Comparison of ENCODE assay signal across 9 cellular contexts in the genomic region with DNA sequence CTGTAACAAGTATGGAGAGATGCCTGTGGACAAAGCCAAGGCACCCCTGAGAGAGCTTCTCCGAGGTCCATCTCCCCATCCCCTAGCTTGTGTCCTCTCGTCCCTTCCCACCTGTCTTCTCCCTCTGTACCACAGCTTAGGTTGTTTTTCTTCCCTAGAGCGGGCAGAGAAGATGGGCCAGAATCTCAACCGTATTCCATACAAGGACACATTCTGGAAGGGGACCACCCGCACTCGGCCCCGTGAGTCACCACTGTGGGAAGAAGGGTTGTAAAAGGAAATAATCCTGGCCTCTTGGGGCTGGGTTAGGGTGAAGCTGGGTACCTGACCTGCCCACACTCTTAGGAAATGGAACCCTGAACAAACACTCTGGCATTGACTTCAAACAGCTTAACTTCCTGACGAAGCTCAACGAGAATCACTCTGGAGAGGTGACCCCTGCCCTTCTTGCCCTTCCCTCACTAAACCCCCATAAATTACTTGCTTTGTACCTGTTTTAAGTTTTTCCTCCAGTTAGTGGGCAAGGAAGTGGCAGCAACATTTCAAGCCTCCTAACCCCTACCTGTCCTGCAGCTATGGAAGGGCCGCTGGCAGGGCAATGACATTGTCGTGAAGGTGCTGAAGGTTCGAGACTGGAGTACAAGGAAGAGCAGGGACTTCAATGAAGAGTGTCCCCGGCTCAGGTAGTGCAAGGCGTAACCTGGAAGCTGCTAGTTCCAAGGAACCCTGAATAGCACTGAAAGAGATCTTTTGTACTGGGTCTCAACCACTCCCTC. TPM values are rescaled to one million over a fixed set of nuclear protein-coding genes. Genes with fewer than 3 reads are reported as not detected.
DNase-seq lines count a peak whose midpoint lies in the region; ATAC-seq, FAIRE-seq and TF ChIP-seq lines count a peak whose summit lies in the region.
"Had no signal": no experiment of that assay in that cellular context is flagged by ENCODE, and none has a peak within 500 bp of the region (broad histone marks: within the 10 kb centered on the region; RNA-seq: fewer than 3 reads in every experiment).

No MANE protein-coding gene starts in this region.

- H3K9me1 ChIP-seq in K562 (ENCODE audit: control insufficient read depth, insufficient read depth, low read length), result no peaks in the 10 kb centered on the region

- no peak overlapping the region for H3K4me3 ChIP-seq in right atrium auricular region
- no peak overlapping the region for H3K4me3 ChIP-seq in K562

- intact Hi-C loops in cardiac septum (cut with DNase I) (no loop called here), K562 (cut with micrococcal nuclease) (no loop called here)

- in situ Hi-C loops in K562 (cut with MboI), result loop anchor here (5.0 kb wide), 1 partner anchor 77 kb away; no protein-coding TSS in a partner anchor

- H3K4me2 ChIP-seq in K562 (ENCODE audit: insufficient read depth, low read length), result no peak overlapping the region

- no peak for TF ChIP-seq EP300 in K562 (IDR thresholded peaks at IDR 0.05; ENCODE audit: low read length)

- no peak for ATAC-seq in K562
- no peak for ATAC-seq in GM19455 (IDR thresholded peaks at IDR 0.05; ENCODE audit: unreplicated experiment)

- H3K79me2 ChIP-seq in K562 (ENCODE audit: control insufficient read depth, insufficient read depth, low read length), result peaks cover 59% of the 10 kb centered on the region

- no peak overlapping the region; a peak in 1 of 4 replicates for H3K9ac ChIP-seq in K562 (ENCODE audit: insufficient read depth in 1 of 2, low read depth in 2 of 2, low read length in 2 of 2)

- no peak overlapping the region for H3K27ac Mint-ChIP-seq in neural crest cell (ENCODE audit: unreplicated experiment)

- WGBS in K562 (ENCODE audit: insufficient coverage, low coverage, missing lambda C conversion rate), result 93% methylated on average over 14 of the region's 14 CpGs

- peaks cover 0 to 75% of the 10 kb centered on the region in 2 donors for H3K4me1 ChIP-seq in right atrium auricular region
- H3K4me1 ChIP-seq in K562 (replicated peaks in 1 of 2; ENCODE audit: control insufficient read depth in 2 of 2, insufficient read depth in 2 of 2, low read length in 2 of 2), result peaks cover 33% of the 10 kb centered on the region in 2 experiments

- POLR2A ChIA-PET in K562 (lab: Yijun Ruan, JAX), result interaction anchor here (0.6 to 1.8 kb wide), 2 partner anchors 10 to 78 kb away, joined by 3 to 11 read pairs; partner anchors contain the start of gene TPP1

- no TSS peak for BruUV-seq in K562 (replicated peaks; lab: Mats Ljungman, UMichigan)

- CTCF ChIA-PET in K562 (lab: Yijun Ruan, JAX; ENCODE audit: low intra/inter-chr PET ratio), result no interaction called here

- peaks cover 33% of the 10 kb centered on the region for H3K4me1 Mint-ChIP-seq in neural crest cell

- TF ChIP-seq CTCF in right atrium auricular region (IDR thresholded peaks at IDR 0.05) (no peak), K562 (IDR thresholded peaks at IDR 0.05 in 2 of 3, conservative IDR thresholded peaks at IDR 0.05 in 1 of 3; ENCODE audit: insufficient read depth in 2 of 3, low read depth in 1 of 3, low read length in 3 of 3) (no peak), neural crest cell (conservative IDR thresholded peaks at IDR 0.05) (no peak)

- peaks cover 4% of the 10 kb centered on the region for H3K36me3 Mint-ChIP-seq in neural crest cell (ENCODE audit: low read depth)

- H3K27me3 Mint-ChIP-seq in neural crest cell (ENCODE audit: low read depth), result no peaks in the 10 kb centered on the region

- H2AFZ ChIP-seq in K562 (ENCODE audit: low read depth, low read length), result no peak overlapping the region

- peak overlapping the region; percentile 88 for H3K4me3 Mint-ChIP-seq in neural crest cell

- peaks cover 42% of the 10 kb centered on the region for H3K36me3 ChIP-seq in right atrium auricular region
- H3K36me3 ChIP-seq in K562 (ENCODE audit: control insufficient read depth, insufficient read depth, low read length), result peaks cover 54% of the 10 kb centered on the region

- DNase-seq in right atrium auricular region (ENCODE audit: low spot score) (peak; percentile 53), cardiac septum (ENCODE audit: low spot score) (no peak), K562 (ENCODE audit: extremely low read depth in 1 of 4, low spot score in 3 of 4) (no peak), neural crest cell (ENCODE audit: low read depth, low spot score) (no peak), SIG-M5 treated with dmso at 0.1 percent for 504 hours (lab: John Stamatoyannopoulos, UW; ENCODE audit: unreplicated experiment) (no peak), hepatic stellate cell (ENCODE audit: low spot score) (no peak), NCI-H146 (lab: John Stamatoyannopoulos, UW) (no peak)
- DNase-seq: occipital lobe had no signal

- TF ChIP-seq RAD21 in K562 (CRISPR knock-in tag; conservative IDR thresholded peaks at IDR 0.05 in 1 of 2, IDR thresholded peaks at IDR 0.05 in 1 of 2), result no peak

- H3K9me3 Mint-ChIP-seq in neural crest cell, result no peaks in the 10 kb centered on the region

- H4K20me1 ChIP-seq in K562 (replicated peaks; ENCODE audit: control insufficient read depth, insufficient read depth, low read length), result no peaks in the 10 kb centered on the region

- H3K27me3 ChIP-seq in right atrium auricular region (no peaks in the 10 kb centered on the region), K562 (ENCODE audit: control insufficient read depth in 2 of 2, insufficient read depth in 2 of 2, low read length in 2 of 2) (no peaks in the 10 kb centered on the region)

- FAIRE-seq in K562 (lab: Jason Lieb, UNC), result no peak

- H3K27ac ChIP-seq in right atrium auricular region, result peak overlapping the region; percentile 23 to 96
- no peak overlapping the region for H3K27ac ChIP-seq in K562 (ENCODE audit: extremely low read depth, low read depth, low read length)

- H3K9me3 ChIP-seq in right atrium auricular region (no peaks in the 10 kb centered on the region), K562 (replicated peaks; ENCODE audit: control insufficient read depth, insufficient read depth, low read depth, low read length) (no peaks in the 10 kb centered on the region)

- TF ChIP-seq POLR2A in K562 (conservative IDR thresholded peaks at IDR 0.05), result no peak

RNA-seq across cellular contexts. Expression of gene TAF10, which starts 3.1 kb away (rescaled TPM):
- total RNA-seq in right atrium auricular region, result 10 to 100 TPM; 26.6 to 54.0 TPM
- total RNA-seq in cardiac septum, result 126 TPM
- 41.3 and 76.7 TPM in 2 replicates for total RNA-seq in K562 (2011; cell fraction: chromatin; rRNA removed; ENCODE audit: low replicate concordance)
- 44.1 and 46.0 TPM in 2 replicates for total RNA-seq in K562 (2011; cell fraction: nucleolus; rRNA removed)
- total RNA-seq in K562 (2011; cell fraction: nucleoplasm; rRNA removed), result 51.3 and 101 TPM in 2 replicates
- total RNA-seq in K562 (2014; rRNA removed), result 131 and 181 TPM in 2 replicates
- total RNA-seq in K562 (2014; rRNA removed; fragmentation: Illumina TruSeq; extraction: Trizol), result 78.6 and 96.2 TPM in 2 replicates
- total RNA-seq in K562 (2015; rRNA removed; fragmentation: Illumina TruSeq; extraction: Trizol), result 89.5 and 105 TPM in 2 replicates
- total RNA-seq in K562 (2021), result 153 and 154 TPM in 2 replicates
- polyA plus RNA-seq in K562 (2011; rRNA removed), result 166 and 197 TPM in 2 replicates
- 173 and 272 TPM in 2 replicates for polyA plus RNA-seq in K562 (2011; cell fraction: cytosol; rRNA removed)
- 214 and 295 TPM in 2 replicates for polyA plus RNA-seq in K562 (2011; cell fraction: nucleus; rRNA removed)
- 232 and 237 TPM in 2 replicates for polyA plus RNA-seq in K562 (2012)
- 120 and 148 TPM in 2 replicates for polyA plus RNA-seq in K562 (2014; fragmentation: Illumina TruSeq; extraction: Trizol)
- polyA plus RNA-seq in K562 (2014; fragmentation: Nextera tagmentation; extraction: Ambion mirVana), result 10 to 100 TPM; 19.5 to 28.2 TPM
- polyA plus RNA-seq in K562 (2014; rRNA removed), result 121 and 186 TPM in 2 replicates
- polyA minus RNA-seq in K562 (2011; rRNA and poly(A)+ RNA removed), result 36.3 and 56.6 TPM in 2 replicates
- 49.1 and 55.1 TPM in 2 replicates for polyA minus RNA-seq in K562 (2011; cell fraction: cytosol; rRNA and poly(A)+ RNA removed)
- 25.6 and 30.0 TPM in 2 replicates for polyA minus RNA-seq in K562 (2011; cell fraction: nucleus; rRNA and poly(A)+ RNA removed)
- 133 and 143 TPM in 2 replicates for total RNA-seq in neural crest cell

RNA-seq across cellular contexts. Expression of gene ILK, which starts 5.3 kb away (rescaled TPM):
- total RNA-seq in right atrium auricular region, result 100 to 1,000 TPM; 142 to 193 TPM
- 229 TPM for total RNA-seq in cardiac septum
- 143 and 177 TPM in 2 replicates for total RNA-seq in K562 (2011; cell fraction: chromatin; rRNA removed; ENCODE audit: low replicate concordance)
- total RNA-seq in K562 (2011; cell fraction: nucleolus; rRNA removed), result 86.9 and 104 TPM in 2 replicates
- total RNA-seq in K562 (2011; cell fraction: nucleoplasm; rRNA removed), result 98.0 and 109 TPM in 2 replicates
- total RNA-seq in K562 (2014; rRNA removed), result 43.3 and 54.7 TPM in 2 replicates
- total RNA-seq in K562 (2014; rRNA removed; fragmentation: Illumina TruSeq; extraction: Trizol), result 47.0 and 50.4 TPM in 2 replicates
- total RNA-seq in K562 (2015; rRNA removed; fragmentation: Illumina TruSeq; extraction: Trizol), result 57.3 and 59.0 TPM in 2 replicates
- 57.9 and 58.9 TPM in 2 replicates for total RNA-seq in K562 (2021)
- polyA plus RNA-seq in K562 (2011; rRNA removed), result 95.9 and 108 TPM in 2 replicates
- polyA plus RNA-seq in K562 (2011; cell fraction: cytosol; rRNA removed), result 106 and 115 TPM in 2 replicates
- polyA plus RNA-seq in K562 (2011; cell fraction: nucleus; rRNA removed), result 190 and 247 TPM in 2 replicates
- 56.9 and 91.3 TPM in 2 replicates for polyA plus RNA-seq in K562 (2012)
- 83.6 and 86.9 TPM in 2 replicates for polyA plus RNA-seq in K562 (2014; fragmentation: Illumina TruSeq; extraction: Trizol)
- polyA plus RNA-seq in K562 (2014; fragmentation: Nextera tagmentation; extraction: Ambion mirVana), result 10 to 100 TPM; 49.3 to 85.1 TPM
- 54.5 and 57.3 TPM in 2 replicates for polyA plus RNA-seq in K562 (2014; rRNA removed)
- 81.2 and 84.6 TPM in 2 replicates for polyA minus RNA-seq in K562 (2011; rRNA and poly(A)+ RNA removed)
- 31.6 and 38.1 TPM in 2 replicates for polyA minus RNA-seq in K562 (2011; cell fraction: cytosol; rRNA and poly(A)+ RNA removed)
- polyA minus RNA-seq in K562 (2011; cell fraction: nucleus; rRNA and poly(A)+ RNA removed), result 49.8 and 82.9 TPM in 2 replicates
- 120 and 121 TPM in 2 replicates for total RNA-seq in neural crest cell

RNA-seq across cellular contexts. Expression of gene RRP8, which starts 5.5 kb away (rescaled TPM):
- 10 to 100 TPM in 1 of 2 donors, 1 to 10 TPM in 1; 9.7 to 12.2 TPM for total RNA-seq in right atrium auricular region
- total RNA-seq in cardiac septum, result 21.3 TPM
- total RNA-seq in K562 (2011; cell fraction: chromatin; rRNA removed; ENCODE audit: low replicate concordance), result 45.2 and 53.8 TPM in 2 replicates
- 28.2 and 28.5 TPM in 2 replicates for total RNA-seq in K562 (2011; cell fraction: nucleolus; rRNA removed)
- 33.8 and 40.3 TPM in 2 replicates for total RNA-seq in K562 (2011; cell fraction: nucleoplasm; rRNA removed)
- total RNA-seq in K562 (2014; rRNA removed), result 27.9 and 47.5 TPM in 2 replicates
- 33.5 and 37.0 TPM in 2 replicates for total RNA-seq in K562 (2014; rRNA removed; fragmentation: Illumina TruSeq; extraction: Trizol)
- 31.5 and 32.6 TPM in 2 replicates for total RNA-seq in K562 (2015; rRNA removed; fragmentation: Illumina TruSeq; extraction: Trizol)
- total RNA-seq in K562 (2021), result 41.0 and 47.2 TPM in 2 replicates
- 28.1 and 29.8 TPM in 2 replicates for polyA plus RNA-seq in K562 (2011; rRNA removed)
- 10.9 and 15.1 TPM in 2 replicates for polyA plus RNA-seq in K562 (2011; cell fraction: cytosol; rRNA removed)
- polyA plus RNA-seq in K562 (2011; cell fraction: nucleus; rRNA removed), result 30.2 and 30.7 TPM in 2 replicates
- polyA plus RNA-seq in K562 (2012), result 22.8 and 24.8 TPM in 2 replicates
- 34.6 and 47.3 TPM in 2 replicates for polyA plus RNA-seq in K562 (2014; fragmentation: Illumina TruSeq; extraction: Trizol)
- polyA plus RNA-seq in K562 (2014; fragmentation: Nextera tagmentation; extraction: Ambion mirVana), result 10 to 100 TPM in 1 of 2 experiments, 1 to 10 TPM in 1; 5.7 to 11.4 TPM
- 26.1 and 33.4 TPM in 2 replicates for polyA plus RNA-seq in K562 (2014; rRNA removed)
- 19.2 and 20.6 TPM in 2 replicates for polyA minus RNA-seq in K562 (2011; rRNA and poly(A)+ RNA removed)
- 8.9 and 17.8 TPM in 2 replicates for polyA minus RNA-seq in K562 (2011; cell fraction: cytosol; rRNA and poly(A)+ RNA removed)
- 29.8 and 39.9 TPM in 2 replicates for polyA minus RNA-seq in K562 (2011; cell fraction: nucleus; rRNA and poly(A)+ RNA removed)
- 22.5 and 23.7 TPM in 2 replicates for total RNA-seq in neural crest cell

RNA-seq across cellular contexts. Expression of gene TPP1, which starts 10.3 kb away (rescaled TPM):
- total RNA-seq in right atrium auricular region (10 to 100 TPM; 48.8 to 83.1 TPM), cardiac septum (72.0 TPM), K562 (2014; rRNA removed) (11.9 and 16.6 TPM in 2 replicates), K562 (2014; rRNA removed; fragmentation: Illumina TruSeq; extraction: Trizol) (7.5 TPM in 2 replicates), K562 (2015; rRNA removed; fragmentation: Illumina TruSeq; extraction: Trizol) (15.0 and 16.3 TPM in 2 replicates), K562 (2021) (45.5 and 50.2 TPM in 2 replicates), neural crest cell (41.0 and 44.7 TPM in 2 replicates)
- 85.5 and 108 TPM in 2 replicates for total RNA-seq in K562 (2011; cell fraction: chromatin; rRNA removed; ENCODE audit: low replicate concordance)
- total RNA-seq in K562 (2011; cell fraction: nucleolus; rRNA removed), result 98.2 and 104 TPM in 2 replicates
- total RNA-seq in K562 (2011; cell fraction: nucleoplasm; rRNA removed), result 118 and 162 TPM in 2 replicates
- polyA plus RNA-seq in K562 (2011; rRNA removed) (29.4 and 54.6 TPM in 2 replicates), K562 (2014; fragmentation: Illumina TruSeq; extraction: Trizol) (59.9 and 75.8 TPM in 2 replicates), K562 (2014; fragmentation: Nextera tagmentation; extraction: Ambion mirVana) (10 to 100 TPM in 1 of 2 experiments, 1 to 10 TPM in 1; 9.4 to 15.7 TPM), K562 (2014; rRNA removed) (25.8 and 38.7 TPM in 2 replicates)
- 35.7 and 56.0 TPM in 2 replicates for polyA plus RNA-seq in K562 (2011; cell fraction: cytosol; rRNA removed)
- polyA plus RNA-seq in K562 (2011; cell fraction: nucleus; rRNA removed), result 88.3 and 109 TPM in 2 replicates
- 62.0 and 173 TPM in 2 replicates for polyA plus RNA-seq in K562 (2012)
- polyA minus RNA-seq in K562 (2011; rRNA and poly(A)+ RNA removed), result 27.0 and 40.7 TPM in 2 replicates
- 42.1 and 45.9 TPM in 2 replicates for polyA minus RNA-seq in K562 (2011; cell fraction: cytosol; rRNA and poly(A)+ RNA removed)
- polyA minus RNA-seq in K562 (2011; cell fraction: nucleus; rRNA and poly(A)+ RNA removed), result 22.3 and 26.4 TPM in 2 replicates

RNA-seq across cellular contexts. Expression of gene DCHS1, which starts 46.7 kb away (rescaled TPM):
- total RNA-seq in right atrium auricular region, result 10 to 100 TPM in 1 of 2 donors, 1 to 10 TPM in 1; 9.3 to 23.0 TPM
- total RNA-seq in cardiac septum, result 9.2 TPM
- 0.79 and 2.3 TPM in 2 replicates for total RNA-seq in K562 (2011; cell fraction: chromatin; rRNA removed; ENCODE audit: low replicate concordance)
- 1.4 and 1.5 TPM in 2 replicates for total RNA-seq in K562 (2011; cell fraction: nucleolus; rRNA removed)
- total RNA-seq in K562 (2011; cell fraction: nucleoplasm; rRNA removed), result 0.81 and 0.92 TPM in 2 replicates
- 0.09 and 0.20 TPM in 2 replicates for total RNA-seq in K562 (2014; rRNA removed)
- total RNA-seq in K562 (2014; rRNA removed; fragmentation: Illumina TruSeq; extraction: Trizol), result 0.04 and 0.06 TPM in 2 replicates
- 0.14 and 0.19 TPM in 2 replicates for total RNA-seq in K562 (2015; rRNA removed; fragmentation: Illumina TruSeq; extraction: Trizol)
- total RNA-seq in K562 (2021), result 0.45 and 0.49 TPM in 2 replicates
- polyA plus RNA-seq in K562 (2011; rRNA removed), result 0.08 and 0.23 TPM in 2 replicates
- polyA plus RNA-seq in K562 (2011; cell fraction: cytosol; rRNA removed), result 0.12 and 0.16 TPM in 2 replicates
- polyA plus RNA-seq in K562 (2011; cell fraction: nucleus; rRNA removed), result 0.74 and 1.4 TPM in 2 replicates
- polyA plus RNA-seq in K562 (2012), result 0.27 and 0.53 TPM in 2 replicates
- 0.17 and 0.18 TPM in 2 replicates for polyA plus RNA-seq in K562 (2014; fragmentation: Illumina TruSeq; extraction: Trizol)
- not detected for polyA plus RNA-seq in K562 (2014; fragmentation: Nextera tagmentation; extraction: Ambion mirVana)
- polyA plus RNA-seq in K562 (2014; rRNA removed), result under 0.01 and 0.19 TPM in 2 replicates
- polyA minus RNA-seq in K562 (2011; rRNA and poly(A)+ RNA removed), result 0.18 and 0.21 TPM in 2 replicates
- polyA minus RNA-seq in K562 (2011; cell fraction: cytosol; rRNA and poly(A)+ RNA removed), result 0.48 and 0.91 TPM in 2 replicates
- 0.54 and 0.78 TPM in 2 replicates for polyA minus RNA-seq in K562 (2011; cell fraction: nucleus; rRNA and poly(A)+ RNA removed)
- 37.5 and 40.4 TPM in 2 replicates for total RNA-seq in neural crest cell
